Comparison of ENCODE assay signal across 15 cellular contexts in genomic region chr12:43131304-43131703, GRCh38.
"Had no signal": no experiment of that assay in that cellular context is flagged by ENCODE, and none has a peak within 500 bp of the region (broad histone marks: within the 10 kb centered on the region; RNA-seq: fewer than 3 reads in every experiment).

No MANE protein-coding gene starts in this region.

- H3K36me3 Mint-ChIP-seq: activated naive CD4-positive, alpha-beta T cell treated with anti-CD3 and anti-CD28 coated beads, Interleukin-2, amount 50 U/mL, for 72 hours; naive B cell had no signal

- H3K27me3 ChIP-seq: right atrium auricular region, SJSA1 had no signal

- H3K27ac Mint-ChIP-seq: activated naive CD4-positive, alpha-beta T cell treated with anti-CD3 and anti-CD28 coated beads, Interleukin-2, amount 50 U/mL, for 72 hours; activated T-cell treated with anti-CD3 and anti-CD28 coated beads, Interleukin-2, amount 50 U/mL, for 24 hours; naive B cell had no signal

- H3K4me1 Mint-ChIP-seq: naive B cell had no signal

- H3K4me3 ChIP-seq: lower lobe of right lung, right atrium auricular region, SJSA1 had no signal

- H3K27ac ChIP-seq: lower lobe of right lung, right atrium auricular region, SJSA1 had no signal

- DNase-seq: activated effector memory CD4-positive, alpha-beta T cell treated with Interleukin-2 at 50 U/mL for 16 hours; activated T-cell treated with anti-CD3 and anti-CD28 coated beads, Interleukin-2, amount 50 U/mL, for 24 hours; amniotic stem cell; head of caudate nucleus; lower lobe of right lung; naive B cell; posterior cingulate gyrus; small intestine; trophoblast cell had no signal

- H3K4me1 ChIP-seq: lower lobe of right lung, right atrium auricular region had no signal

- H3K27me3 Mint-ChIP-seq: activated T-cell treated with anti-CD3 and anti-CD28 coated beads, Interleukin-2, amount 50 U/mL, for 24 hours had no signal

- H3K9me3 ChIP-seq: lower lobe of right lung, right atrium auricular region, SJSA1 had no signal

- FAIRE-seq: bronchial epithelial cell, endometrium, small intestine, TTC549 had no signal

- H3K36me3 ChIP-seq: lower lobe of right lung, right atrium auricular region had no signal

- H3K4me3 Mint-ChIP-seq: activated T-cell treated with anti-CD3 and anti-CD28 coated beads, Interleukin-2, amount 50 U/mL, for 24 hours; naive B cell had no signal
